16 cellular contexts compared by ENCODE assay signal in the genomic region with DNA sequence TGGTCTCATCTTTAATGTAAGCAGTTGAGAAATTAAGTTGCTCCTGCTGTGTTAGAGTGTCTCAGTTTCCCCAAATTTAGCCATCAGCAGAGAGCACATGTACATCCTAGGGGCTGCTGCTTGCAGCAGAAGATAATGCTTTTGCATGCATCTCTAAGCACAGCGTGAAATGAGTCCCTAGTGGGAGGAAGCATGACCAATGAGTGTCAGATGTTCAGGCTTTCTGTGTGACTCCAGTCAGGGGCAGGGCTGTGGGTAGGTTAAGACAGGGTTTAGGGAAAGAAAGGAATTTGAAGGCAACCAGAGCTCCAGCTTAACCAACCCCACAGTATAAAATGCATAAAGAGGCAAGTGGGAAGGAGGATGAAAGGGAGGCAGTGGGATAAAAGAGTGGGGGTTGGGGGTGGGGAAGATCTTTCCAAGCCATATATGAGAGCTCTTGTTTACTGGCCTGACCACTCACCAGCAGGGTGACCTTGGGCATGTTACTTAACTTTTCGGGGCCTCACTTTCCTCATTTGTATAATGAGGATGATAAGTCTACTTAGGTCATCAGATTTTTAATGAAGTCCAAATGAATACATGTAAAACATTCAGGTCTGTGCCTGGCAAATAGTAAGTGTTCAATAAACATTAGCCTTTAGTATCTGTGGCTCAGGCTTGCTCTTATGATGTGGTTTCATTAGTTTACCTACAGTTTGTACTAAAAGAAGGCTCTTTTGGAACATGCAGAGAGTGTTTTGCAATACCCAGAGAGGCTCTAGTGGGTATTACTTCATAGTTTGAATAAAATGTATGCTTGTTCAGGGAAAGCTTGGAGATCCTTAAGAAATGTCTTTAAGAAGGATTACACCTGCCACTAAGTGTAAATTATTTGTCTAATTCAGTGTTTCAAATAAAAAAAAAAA. TPM values are rescaled to one million over a fixed set of nuclear protein-coding genes. Genes with fewer than 3 reads are reported as not detected.
DNase-seq lines count a peak whose midpoint lies in the region; ATAC-seq, FAIRE-seq and TF ChIP-seq lines count a peak whose summit lies in the region.
"Had no signal": no experiment of that assay in that cellular context is flagged by ENCODE, and none has a peak within 500 bp of the region (broad histone marks: within the 10 kb centered on the region; RNA-seq: fewer than 3 reads in every experiment).

No MANE protein-coding gene starts in this region.

- H2BK12ac ChIP-seq in mesenchymal stem cell (ENCODE audit: low read length in 2 of 2), result peak overlapping the region in 1 of 2 experiments; percentile 72

- H2BK15ac ChIP-seq in mesenchymal stem cell (ENCODE audit: low read depth, poor library complexity, severe bottlenecking), result no peak overlapping the region

- H3K14ac ChIP-seq in mesenchymal stem cell (ENCODE audit: low read length in 2 of 2), result no peak overlapping the region

- H3F3A ChIP-seq in SK-N-SH (replicated peaks; ENCODE audit: insufficient read depth), result no peaks in the 10 kb centered on the region

- TF ChIP-seq CTCF in choroid plexus epithelial cell (conservative IDR thresholded peaks at IDR 0.05; ENCODE audit: low read depth, low read length), result no peak
- TF ChIP-seq CTCF in psoas muscle (IDR thresholded peaks at IDR 0.05), result no peak
- no peak for TF ChIP-seq CTCF in SK-N-SH (IDR thresholded peaks at IDR 0.05)

- TF ChIP-seq EP300 in SK-N-SH (IDR thresholded peaks at IDR 0.05; ENCODE audit: borderline replicate concordance in 1 of 2, low read depth in 1 of 2, low read length in 1 of 2), result no peak

- H3K9me3 ChIP-seq in mesenchymal stem cell (ENCODE audit: control insufficient read depth, low read length) (no peaks in the 10 kb centered on the region), psoas muscle (no peaks in the 10 kb centered on the region), SK-N-SH (no peaks in the 10 kb centered on the region)

- no peaks in the 10 kb centered on the region for H3K4me1 ChIP-seq in mesenchymal stem cell (ENCODE audit: control insufficient read depth, insufficient read depth, low read depth, low read length)
- H3K4me1 ChIP-seq in psoas muscle, result no peaks in the 10 kb centered on the region
- H3K4me1 ChIP-seq in SK-N-SH (ENCODE audit: control insufficient read depth in 1 of 2, insufficient read depth in 2 of 2, low read depth in 1 of 2, low read length in 1 of 2), result peaks cover 0 to 2% of the 10 kb centered on the region in 2 experiments; a peak in 2 of 4 replicates

- peak overlapping the region; percentile 16 to 68 for H3K18ac ChIP-seq in mesenchymal stem cell (ENCODE audit: low read depth in 1 of 2, low read length in 2 of 2)

- no peaks in the 10 kb centered on the region for H3K79me2 ChIP-seq in SK-N-SH (ENCODE audit: insufficient read depth)

- no peak for TF ChIP-seq RAD21 in SK-N-SH (IDR thresholded peaks at IDR 0.05; ENCODE audit: low read length)

- no peaks in the 10 kb centered on the region for H3K79me1 ChIP-seq in mesenchymal stem cell (replicated peaks; ENCODE audit: low read length, poor library complexity, severe bottlenecking)

- DNase-seq in GM12891 (ENCODE audit: insufficient read length, low spot score), result no peak
- peak; percentile 32 for DNase-seq in MV-4-11 (lab: John Stamatoyannopoulos, UW)
- peak; percentile 73 for DNase-seq in choroid plexus epithelial cell (ENCODE audit: low read depth)
- peak; percentile 83 for DNase-seq in mesenchymal stem cell
- no peak for DNase-seq in psoas muscle
- no peak for DNase-seq in stimulated activated naive CD4-positive, alpha-beta T cell (lab: John Stamatoyannopoulos, UW)
- no peak for DNase-seq in SK-N-SH
- DNase-seq: aorta; cortex of kidney; erythroblast; GDM1; HFFc6; KG1; left colon; naive thymus-derived CD8-positive, alpha-beta T cell had no signal

- POLR2A ChIA-PET in SK-N-SH (lab: Yijun Ruan, JAX), result no interaction called here

- H4K20me1 ChIP-seq in SK-N-SH (ENCODE audit: insufficient read depth), result no peaks in the 10 kb centered on the region

- no peak overlapping the region for H4K91ac ChIP-seq in mesenchymal stem cell (ENCODE audit: low read length)

- no peak overlapping the region for H2BK120ac ChIP-seq in mesenchymal stem cell (ENCODE audit: low read depth, low read length)

- WGBS in mesenchymal stem cell, result 80% methylated on average over 1 of the region's 2 CpGs
- WGBS in psoas muscle, 3 donors, result 45 to 60% (median 49%) methylated on average over 2 of the region's 2 CpGs
- WGBS in SK-N-SH (ENCODE audit: low lambda C conversion rate), result 49% methylated on average over 2 of the region's 2 CpGs

- TF ChIP-seq POLR2A in GM12891 (IDR thresholded peaks at IDR 0.05; ENCODE audit: low read depth, low read length), result no peak

- no peak overlapping the region for H2AK5ac ChIP-seq in mesenchymal stem cell (ENCODE audit: low read length, severe bottlenecking)

- H3K23ac ChIP-seq in mesenchymal stem cell (ENCODE audit: low read length in 2 of 2), result no peak overlapping the region

- H3K9ac ChIP-seq in mesenchymal stem cell (ENCODE audit: low read length) (no peak overlapping the region), SK-N-SH (no peak overlapping the region)

- intact Hi-C loops in psoas muscle (cut with DNase I), result no loop called here

- H3K4me3 ChIP-seq in choroid plexus epithelial cell (ENCODE audit: low read depth, low read length) (no peak overlapping the region), mesenchymal stem cell (ENCODE audit: insufficient read depth in 1 of 2, low read depth in 1 of 2, low read length in 2 of 2) (no peak overlapping the region), psoas muscle (no peak overlapping the region), SK-N-SH (ENCODE audit: low read depth in 2 of 2, low read length in 1 of 2) (no peak overlapping the region)

- H3K27ac ChIP-seq in mesenchymal stem cell (ENCODE audit: low read length, poor library complexity, severe bottlenecking) (no peak overlapping the region), psoas muscle (no peak overlapping the region), SK-N-SH (ENCODE audit: low read depth in 2 of 2, low read length in 1 of 2) (no peak overlapping the region)

- no peak overlapping the region for H2BK5ac ChIP-seq in mesenchymal stem cell (ENCODE audit: low read depth, low read length, poor library complexity, severe bottlenecking)

- peak overlapping the region in 1 of 2 experiments; percentile 17 for H3K4ac ChIP-seq in mesenchymal stem cell (ENCODE audit: low read depth in 1 of 2, low read length in 2 of 2)

- peak; percentile 23 for FAIRE-seq in GM12891 (lab: Jason Lieb, UNC)

- no peak overlapping the region for H2AFZ ChIP-seq in mesenchymal stem cell (ENCODE audit: low read depth, low read length)
- no peak overlapping the region for H2AFZ ChIP-seq in SK-N-SH (ENCODE audit: low read depth)

- CTCF ChIA-PET in SK-N-SH (lab: Yijun Ruan, JAX), result no interaction called here

- no peaks in the 10 kb centered on the region for H3K9me2 ChIP-seq in SK-N-SH

- H3K4me2 ChIP-seq in mesenchymal stem cell (ENCODE audit: low read length, poor library complexity, severe bottlenecking) (no peak overlapping the region), SK-N-SH (no peak overlapping the region)

- ATAC-seq in psoas muscle, result no peak
- ATAC-seq in GM21390 (IDR thresholded peaks at IDR 0.05; ENCODE audit: unreplicated experiment), result no peak
- ATAC-seq: left colon; naive thymus-derived CD8-positive, alpha-beta T cell had no signal

- H4K8ac ChIP-seq in mesenchymal stem cell (ENCODE audit: low read length), result no peak overlapping the region

- no peaks in the 10 kb centered on the region for H3K27me3 ChIP-seq in mesenchymal stem cell (ENCODE audit: control insufficient read depth in 1 of 2, insufficient read depth in 1 of 2, low read length in 2 of 2)
- H3K27me3 ChIP-seq in psoas muscle (ENCODE audit: insufficient read depth in 3 of 3, low read length in 2 of 3), result no peaks in the 10 kb centered on the region
- no peaks in the 10 kb centered on the region; the same call in 1 of the 2 replicates for H3K27me3 ChIP-seq in SK-N-SH (ENCODE audit: insufficient read depth)

- H3K36me3 ChIP-seq in mesenchymal stem cell (ENCODE audit: control insufficient read depth in 1 of 2, insufficient read depth in 2 of 2, low read depth in 1 of 2, low read length in 2 of 2), result no peaks in the 10 kb centered on the region
- no peaks in the 10 kb centered on the region for H3K36me3 ChIP-seq in psoas muscle (ENCODE audit: insufficient read depth in 1 of 2, low read depth in 1 of 2)
- H3K36me3 ChIP-seq in SK-N-SH (replicated peaks in 1 of 2; ENCODE audit: control insufficient read depth in 1 of 2, insufficient read depth in 2 of 2, low read length in 1 of 2), result no peaks in the 10 kb centered on the region

TF ChIP-seq in GM12891, 5 proteins besides CTCF, POLR2A, EP300 and RAD21:
- TF ChIP-seq TAF1 (IDR thresholded peaks at IDR 0.05; ENCODE audit: low read depth, low read length) (no peak), POU2F2 (IDR thresholded peaks at IDR 0.05; ENCODE audit: low read depth, low read length) (no peak)

TF ChIP-seq in SK-N-SH, 30 proteins besides CTCF, POLR2A, EP300 and RAD21 (continues in another document):
- TF ChIP-seq TCF12 (IDR thresholded peaks at IDR 0.05), result no peak
- no peak for TF ChIP-seq YY1 (IDR thresholded peaks at IDR 0.05; ENCODE audit: low read depth)
- TF ChIP-seq GATA2 (CRISPR knock-in tag; IDR thresholded peaks at IDR 0.05), result no peak
- TF ChIP-seq RXRA (IDR thresholded peaks at IDR 0.05; ENCODE audit: borderline replicate concordance, low read depth), result no peak
- TF ChIP-seq, protein P1, sequence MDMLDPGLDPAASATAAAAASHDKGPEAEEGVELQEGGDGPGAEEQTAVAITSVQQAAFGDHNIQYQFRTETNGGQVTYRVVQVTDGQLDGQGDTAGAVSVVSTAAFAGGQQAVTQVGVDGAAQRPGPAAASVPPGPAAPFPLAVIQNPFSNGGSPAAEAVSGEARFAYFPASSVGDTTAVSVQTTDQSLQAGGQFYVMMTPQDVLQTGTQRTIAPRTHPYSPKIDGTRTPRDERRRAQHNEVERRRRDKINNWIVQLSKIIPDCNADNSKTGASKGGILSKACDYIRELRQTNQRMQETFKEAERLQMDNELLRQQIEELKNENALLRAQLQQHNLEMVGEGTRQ (IDR thresholded peaks at IDR 0.05; ENCODE audit: borderline replicate concordance, low read depth, low read length), result no peak
- TF ChIP-seq, protein P2, sequence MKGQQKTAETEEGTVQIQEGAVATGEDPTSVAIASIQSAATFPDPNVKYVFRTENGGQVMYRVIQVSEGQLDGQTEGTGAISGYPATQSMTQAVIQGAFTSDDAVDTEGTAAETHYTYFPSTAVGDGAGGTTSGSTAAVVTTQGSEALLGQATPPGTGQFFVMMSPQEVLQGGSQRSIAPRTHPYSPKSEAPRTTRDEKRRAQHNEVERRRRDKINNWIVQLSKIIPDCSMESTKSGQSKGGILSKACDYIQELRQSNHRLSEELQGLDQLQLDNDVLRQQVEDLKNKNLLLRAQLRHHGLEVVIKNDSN (IDR thresholded peaks at IDR 0.05; ENCODE audit: borderline replicate concordance, low read depth), result no peak
- no peak for TF ChIP-seq TEAD4 (IDR thresholded peaks at IDR 0.05; ENCODE audit: borderline replicate concordance, insufficient read depth)

RNA-seq across cellular contexts. Expression of a gene that starts 42.7 kb away (rescaled TPM):
- polyA plus RNA-seq in GM12891 (2012; ENCODE audit: low read depth, missing spikeins), result 16.7 TPM
- 4.9 TPM for polyA plus RNA-seq in mesenchymal stem cell (2013, experiment 1 of 2)
- 5.8 TPM for polyA plus RNA-seq in mesenchymal stem cell (2013, experiment 2 of 2)
- total RNA-seq in psoas muscle, result 1 to 10 TPM; 5.7 to 7.6 (median 6.9) TPM
- polyA plus RNA-seq in psoas muscle (1 to 10 TPM; 4.4 to 7.1 (median 5.9) TPM), SK-N-SH (2012; rRNA removed) (4.2 and 5.6 TPM in 2 replicates)
- 4.9 and 5.5 TPM in 2 replicates for polyA plus RNA-seq in SK-N-SH (2012; cell fraction: cytosol; rRNA removed)
- polyA plus RNA-seq in SK-N-SH (2012; cell fraction: nucleus; rRNA removed), result 5.8 and 11.7 TPM in 2 replicates

Comparison
In these comparisons a context has a peak if more than half of its experiments do, and no peak if none do; other contexts are left out.
1. DNase-seq: peak in MV-4-11 (single experiment), choroid plexus epithelial cell (single experiment) and mesenchymal stem cell (single experiment); none in GM12891 (single experiment), psoas muscle (0 of 2), stimulated activated naive CD4-positive, alpha-beta T cell (0 of 6) and SK-N-SH (single experiment).